ENCODE assay signal across 26 cellular contexts in genomic region chr13:75149781-75150180, GRCh38.
DNase-seq lines count a peak whose midpoint lies in the region; FAIRE-seq and TF ChIP-seq lines count a peak whose summit lies in the region.
"Had no signal": no experiment of that assay in that cellular context is flagged by ENCODE, and none has a peak within 500 bp of the region (broad histone marks: within the 10 kb centered on the region; RNA-seq: fewer than 3 reads in every experiment).

No MANE protein-coding gene starts in this region.

- DNase-seq in G401 (ENCODE audit: low spot score), result peak; percentile 78
- DNase-seq in astrocyte (ENCODE audit: low read depth), result no peak
- peak; percentile 17 for DNase-seq in cerebellum (ENCODE audit: low spot score)
- DNase-seq in NCI-H1436 (lab: John Stamatoyannopoulos, UW), result no peak
- no peak for DNase-seq in T-helper 2 cell treated with Interferon-gamma antibody and Interleukin-4, amounts not matched to agents 5 μg/mL and 100 μg/mL, for 36 hours (ENCODE audit: low spot score)
- DNase-seq in NAMALWA (ENCODE audit: low spot score), result no peak
- DNase-seq: 8988T; ACHN; BE2C; CD4-positive, alpha-beta memory T cell; CD4-positive, CD25-positive, alpha-beta regulatory T cell; CD8-positive, alpha-beta memory T cell; COR-L47; DMS 273 treated with DMSO at 0.1 percent for 48 hours; DMS153; DMS53; DMS79; DND-41; EL; GF-D8 had no signal

- no peak overlapping the region for H3K9ac ChIP-seq in astrocyte (ENCODE audit: low read length)
- H3K9ac ChIP-seq: BLaER1 had no signal

- H3K4me2 ChIP-seq in astrocyte (ENCODE audit: low read length), result no peak overlapping the region
- H3K4me2 ChIP-seq: BLaER1 had no signal

- H3K4me3 Mint-ChIP-seq in astrocyte (ENCODE audit: unreplicated experiment), result no peak overlapping the region
- H3K4me3 Mint-ChIP-seq in T-helper 2 cell treated with Interferon-gamma antibody and Interleukin-4, amounts not matched to agents 5 μg/mL and 100 μg/mL, for 36 hours, result no peak overlapping the region
- H3K4me3 Mint-ChIP-seq: CD14-positive monocyte; CD4-positive, alpha-beta memory T cell; CD4-positive, CD25-positive, alpha-beta regulatory T cell; CD8-positive, alpha-beta memory T cell had no signal

- in situ Hi-C loops in G401 (cut with HindIII; ENCODE audit: low sequenced_read_pairs), result no loop called here

- H3K27ac ChIP-seq in astrocyte (ENCODE audit: low read depth, low read length), result no peak overlapping the region
- H3K27ac ChIP-seq: BLaER1 had no signal

- no peak for TF ChIP-seq CTCF in astrocyte (IDR thresholded peaks at IDR 0.05; ENCODE audit: insufficient read depth, low read depth, low read length)

- no peaks in the 10 kb centered on the region for H4K20me1 ChIP-seq in astrocyte (ENCODE audit: insufficient read depth, low read length)
- H4K20me1 ChIP-seq: BLaER1 had no signal

- H2AFZ ChIP-seq in astrocyte (ENCODE audit: low read depth, low read length), result no peak overlapping the region

- peak overlapping the region; percentile 88 for H3K27ac Mint-ChIP-seq in astrocyte (ENCODE audit: unreplicated experiment)
- no peak overlapping the region for H3K27ac Mint-ChIP-seq in T-helper 2 cell treated with Interferon-gamma antibody and Interleukin-4, amounts not matched to agents 5 μg/mL and 100 μg/mL, for 36 hours
- H3K27ac Mint-ChIP-seq: CD14-positive monocyte; CD4-positive, alpha-beta memory T cell; CD4-positive, CD25-positive, alpha-beta regulatory T cell; CD8-positive, alpha-beta memory T cell had no signal

- peaks cover 5% of the 10 kb centered on the region for H3K4me1 ChIP-seq in astrocyte (ENCODE audit: insufficient read depth, low read length)
- H3K4me1 ChIP-seq: BE2C, BLaER1 had no signal

- H3K4me1 Mint-ChIP-seq in astrocyte (ENCODE audit: low read depth, unreplicated experiment), result peaks cover 53% of the 10 kb centered on the region
- no peaks in the 10 kb centered on the region for H3K4me1 Mint-ChIP-seq in T-helper 2 cell treated with Interferon-gamma antibody and Interleukin-4, amounts not matched to agents 5 μg/mL and 100 μg/mL, for 36 hours (ENCODE audit: low read depth)
- H3K4me1 Mint-ChIP-seq: CD4-positive, alpha-beta memory T cell; CD4-positive, CD25-positive, alpha-beta regulatory T cell; CD8-positive, alpha-beta memory T cell had no signal

- no peak overlapping the region for H3K4me3 ChIP-seq in astrocyte (ENCODE audit: insufficient read depth, low read depth, low read length)
- H3K4me3 ChIP-seq: BLaER1 had no signal

- H3K9me3 Mint-ChIP-seq in astrocyte (ENCODE audit: unreplicated experiment), result peaks cover 4% of the 10 kb centered on the region
- no peaks in the 10 kb centered on the region for H3K9me3 Mint-ChIP-seq in T-helper 2 cell treated with Interferon-gamma antibody and Interleukin-4, amounts not matched to agents 5 μg/mL and 100 μg/mL, for 36 hours

- H3K36me3 ChIP-seq in astrocyte (ENCODE audit: insufficient read depth, low read length), result no peaks in the 10 kb centered on the region
- H3K36me3 ChIP-seq: BE2C, BLaER1 had no signal

- H3K79me2 ChIP-seq in astrocyte (ENCODE audit: insufficient read depth, low read length), result no peaks in the 10 kb centered on the region

- no peaks in the 10 kb centered on the region for H3K9me3 ChIP-seq in astrocyte (ENCODE audit: insufficient read depth, low read depth, low read length)
- H3K9me3 ChIP-seq: BE2C had no signal

- H3K27me3 Mint-ChIP-seq in astrocyte (ENCODE audit: low read depth, unreplicated experiment), result no peaks in the 10 kb centered on the region
- H3K27me3 Mint-ChIP-seq in T-helper 2 cell treated with Interferon-gamma antibody and Interleukin-4, amounts not matched to agents 5 μg/mL and 100 μg/mL, for 36 hours (ENCODE audit: low read depth), result no peaks in the 10 kb centered on the region

- H3K27me3 ChIP-seq in astrocyte (ENCODE audit: insufficient read depth, low read length), result no peaks in the 10 kb centered on the region
- H3K27me3 ChIP-seq: BE2C, BLaER1 had no signal

- H3K36me3 Mint-ChIP-seq in astrocyte (ENCODE audit: low read depth, unreplicated experiment), result no peaks in the 10 kb centered on the region
- no peaks in the 10 kb centered on the region for H3K36me3 Mint-ChIP-seq in T-helper 2 cell treated with Interferon-gamma antibody and Interleukin-4, amounts not matched to agents 5 μg/mL and 100 μg/mL, for 36 hours (ENCODE audit: low read depth)
- H3K36me3 Mint-ChIP-seq: CD14-positive monocyte; CD4-positive, alpha-beta memory T cell; CD4-positive, CD25-positive, alpha-beta regulatory T cell; CD8-positive, alpha-beta memory T cell had no signal

- no peak for FAIRE-seq in astrocyte (lab: Jason Lieb, UNC)
- FAIRE-seq: A204.1, G401.6, GM12891, GM18507 had no signal

Comparison
In these comparisons a context has a peak if more than half of its experiments do, and no peak if none do; other contexts are left out.
1. DNase-seq: peak in G401 (single experiment) and cerebellum (single experiment); none in astrocyte (single experiment), NCI-H1436 (single experiment), T-helper 2 cell treated with Interferon-gamma antibody and Interleukin-4, amounts not matched to agents 5 μg/mL and 100 μg/mL, for 36 hours (single experiment) and NAMALWA (single experiment).